In the genomic region with DNA sequence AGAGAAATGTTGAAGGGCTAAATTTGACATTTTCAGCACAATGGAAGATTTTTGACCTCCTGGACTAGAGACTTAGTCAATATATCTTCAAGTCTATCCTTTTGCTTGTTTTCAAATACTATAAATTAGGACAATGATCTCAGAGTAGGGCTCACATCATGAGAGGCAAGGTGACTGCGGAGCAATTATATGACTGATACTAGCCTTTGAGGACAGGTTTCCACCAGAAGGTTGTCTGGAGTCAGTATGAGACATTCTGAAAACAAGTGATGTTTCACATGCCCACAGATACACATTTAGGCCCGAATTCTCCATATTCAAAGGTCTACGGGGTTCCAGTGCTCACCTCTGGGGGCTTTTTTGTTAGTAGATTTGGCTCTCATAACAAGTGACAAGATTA, we compare ENCODE assay signal across 22 cellular contexts.
DNase-seq lines count a peak whose midpoint lies in the region; ATAC-seq and TF ChIP-seq lines count a peak whose summit lies in the region.
"Had no signal": no experiment of that assay in that cellular context is flagged by ENCODE, and none has a peak within 500 bp of the region (broad histone marks: within the 10 kb centered on the region; RNA-seq: fewer than 3 reads in every experiment).

No MANE protein-coding gene starts in this region.

- no peak for TF ChIP-seq POLR2A in heart left ventricle (IDR thresholded peaks at IDR 0.05)

- peak overlapping the region; percentile 72 for H3K4me2 ChIP-seq in SU-DHL-6 (ENCODE audit: low read depth, low read length, poor library complexity, severe bottlenecking)

- H3K79me2 ChIP-seq in SU-DHL-6 (ENCODE audit: insufficient read depth, low read length): no peaks in the 10 kb centered on the region

- peak overlapping the region; percentile 95 for H3K27ac ChIP-seq in SU-DHL-6 (ENCODE audit: low read depth, low read length)
- peak overlapping the region in 1 of 12 donors; percentile 88 for H3K27ac ChIP-seq in heart left ventricle
- H3K27ac ChIP-seq: psoas muscle, SK-N-MC, testis, vagina had no signal

- WGBS in heart left ventricle, 4 donors: 82 to 90% (median 86%) methylated on average over 3 of the region's 3 CpGs

- H3K9me3 ChIP-seq in SU-DHL-6 (ENCODE audit: insufficient read depth, low read length): no peaks in the 10 kb centered on the region
- no peaks in the 10 kb centered on the region for H3K9me3 ChIP-seq in heart left ventricle
- H3K9me3 ChIP-seq: psoas muscle, testis, vagina had no signal

- H3K4me1 ChIP-seq in heart left ventricle: peaks cover 0 to 51% (median 0%) of the 10 kb centered on the region in 12 donors
- H3K4me1 ChIP-seq: psoas muscle, testis, vagina had no signal

- ATAC-seq in GM18867 (IDR thresholded peaks at IDR 0.05; ENCODE audit: unreplicated experiment) (peak; percentile 30), HG02870 (IDR thresholded peaks at IDR 0.05; ENCODE audit: unreplicated experiment) (peak; percentile 56), heart left ventricle (no peak), GM19395 (IDR thresholded peaks at IDR 0.05; ENCODE audit: unreplicated experiment) (no peak)
- ATAC-seq: activated CD8-positive, alpha-beta T cell treated with anti-CD3 and anti-CD28 coated beads, Interleukin-2, amount 10 ng/mL, durations not matched to agents 7 days and 5 days; psoas muscle; WTC11 had no signal

- no peaks in the 10 kb centered on the region for H3K36me3 ChIP-seq in SU-DHL-6 (ENCODE audit: low read length)
- no peaks in the 10 kb centered on the region for H3K36me3 ChIP-seq in heart left ventricle
- H3K36me3 ChIP-seq: BLaER1 treated with 17β-estradiol and CSF1 and Interleukin-3, amounts not matched to agents 10 nM and 100 nM; vagina had no signal

- H3K4me3 ChIP-seq in SU-DHL-6 (ENCODE audit: insufficient read depth, low read length, poor library complexity, severe bottlenecking) (no peak overlapping the region), heart left ventricle (no peak overlapping the region)
- H3K4me3 ChIP-seq: BLaER1 treated with 17β-estradiol and CSF1 and Interleukin-3, amounts not matched to agents 10 nM and 100 nM; psoas muscle; SK-N-MC; testis; vagina had no signal

- peak overlapping the region; percentile 27 for H2AFZ ChIP-seq in SU-DHL-6 (ENCODE audit: low read depth, low read length, severe bottlenecking)

- DNase-seq in GM10266 (ENCODE audit: extremely low spot score) (peak; percentile 20), NCI-H2107 (lab: John Stamatoyannopoulos, UW) (no peak), heart left ventricle (no peak), cerebellar nuclear complex (lab: John Stamatoyannopoulos, UW) (no peak)
- DNase-seq: ACHN; activated CD8-positive, alpha-beta T cell treated with anti-CD3 and anti-CD28 coated beads, Interleukin-2, amount 10 ng/mL, durations not matched to agents 7 days and 5 days; activated gamma-delta T cell treated with Interleukin-2 at 50 U/mL for 16 hours; amniotic stem cell; H7; kidney glomerular epithelial cell; NCI-H1105; NCI-H524; psoas muscle; testis had no signal

- intact Hi-C loops in heart left ventricle (cut with DNase I): no loop called here

- H4K20me1 ChIP-seq in SU-DHL-6 (ENCODE audit: low read depth, low read length): no peaks in the 10 kb centered on the region
- H4K20me1 ChIP-seq: BLaER1 treated with 17β-estradiol and CSF1 and Interleukin-3, amounts not matched to agents 10 nM and 100 nM had no signal

- H3K9ac ChIP-seq in SU-DHL-6 (ENCODE audit: low read length): peak overlapping the region; percentile 48

- peaks cover 39% of the 10 kb centered on the region for H3F3A ChIP-seq in SU-DHL-6 (ENCODE audit: insufficient read depth)

- no peaks in the 10 kb centered on the region for H3K9me2 ChIP-seq in SU-DHL-6 (replicated peaks; ENCODE audit: insufficient read depth, low read length)

- TF ChIP-seq CTCF in GM10266 (IDR thresholded peaks at IDR 0.05; ENCODE audit: control insufficient read depth, insufficient read depth, low read depth, missing control alignments): no peak
- TF ChIP-seq CTCF in SU-DHL-6 (IDR thresholded peaks at IDR 0.05; ENCODE audit: insufficient read depth, low read length, poor library complexity, severe bottlenecking): no peak
- TF ChIP-seq CTCF in heart left ventricle (IDR thresholded peaks at IDR 0.05): no peak

- H3K27me3 ChIP-seq in SU-DHL-6 (ENCODE audit: low read length): no peaks in the 10 kb centered on the region
- no peaks in the 10 kb centered on the region for H3K27me3 ChIP-seq in heart left ventricle
- H3K27me3 ChIP-seq: BLaER1 treated with 17β-estradiol and CSF1 and Interleukin-3, amounts not matched to agents 10 nM and 100 nM; testis; vagina had no signal

Comparison
In these comparisons a context has a peak if more than half of its experiments do, and no peak if none do; other contexts are left out.
1. ATAC-seq: peak in GM18867 (single experiment) and HG02870 (single experiment); none in heart left ventricle (0 of 4) and GM19395 (single experiment).